In the genomic region with DNA sequence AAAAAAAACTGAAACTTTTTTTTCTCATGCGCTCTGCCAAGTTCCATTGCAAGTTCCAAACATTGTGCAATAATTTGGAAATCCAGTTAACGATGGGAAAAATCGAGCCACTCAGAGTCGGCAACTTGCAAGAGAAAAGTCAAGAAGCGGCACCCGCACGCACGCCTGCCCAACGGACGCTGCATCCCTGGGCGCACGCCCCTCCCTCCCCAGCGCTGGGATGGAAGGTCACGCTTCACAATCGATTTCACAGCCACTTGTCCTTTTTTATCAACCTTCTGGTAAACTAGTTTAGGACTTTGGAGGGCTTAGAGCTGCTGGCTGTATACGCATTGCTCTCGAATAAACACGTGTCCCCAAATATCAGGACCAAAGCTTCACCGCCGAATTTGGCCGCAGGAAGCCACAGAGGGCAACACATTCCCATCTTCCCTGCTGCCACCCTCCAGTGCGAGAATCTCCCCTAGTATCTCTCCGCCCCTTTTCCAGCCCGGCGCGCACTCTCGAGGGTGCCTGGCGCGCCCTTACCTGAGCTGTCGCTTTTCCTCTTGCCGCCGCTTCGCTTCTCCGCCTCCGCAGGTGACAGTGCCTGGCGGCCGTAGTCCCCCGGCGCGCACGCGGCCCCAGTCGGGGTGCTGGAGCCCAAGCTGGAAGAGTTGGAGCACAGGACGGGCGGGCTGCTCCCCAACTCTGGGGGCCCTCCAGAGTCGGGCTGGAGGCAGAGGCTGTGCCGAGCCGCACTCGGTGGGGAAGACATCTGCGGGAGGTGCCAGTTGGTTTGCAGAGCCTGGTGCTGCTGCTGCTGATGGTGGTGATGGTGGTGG, we compare ENCODE assay signal across 9 cellular contexts. TPM values are rescaled to one million over a fixed set of nuclear protein-coding genes. Genes with fewer than 3 reads are reported as not detected.
DNase-seq lines count a peak whose midpoint lies in the region; ATAC-seq and TF ChIP-seq lines count a peak whose summit lies in the region.
"Had no signal": no experiment of that assay in that cellular context is flagged by ENCODE, and none has a peak within 500 bp of the region (broad histone marks: within the 10 kb centered on the region; RNA-seq: fewer than 3 reads in every experiment).

No MANE protein-coding gene starts in this region.

- TF ChIP-seq POLR2A in Peyer's patch (IDR thresholded peaks at IDR 0.05) = no peak

- peaks cover 0 to 15% of the 10 kb centered on the region in 2 donors for H3K27me3 ChIP-seq in Peyer's patch

- DNase-seq in DMS53 (lab: John Stamatoyannopoulos, UW) (peak; percentile 88), Peyer's patch (peak in 1 of 3 donors; percentile 56), Right ventricle myocardium superior (peak; percentile 79), progenitor cell of endocrine pancreas (ENCODE audit: low spot score, unreplicated experiment) (peak; percentile 24), KG1 (lab: John Stamatoyannopoulos, UW) (no peak), NCI-H128 (lab: John Stamatoyannopoulos, UW; ENCODE audit: unreplicated experiment) (no peak)
- no peak for DNase-seq in stimulated activated CD4-positive, alpha-beta T cell treated with anti-CD3 and anti-CD28 coated beads, Interleukin-2, amount 100 ng/mL, for 48 hours

- no peaks in the 10 kb centered on the region for H3K9me3 Mint-ChIP-seq in progenitor cell of endocrine pancreas (ENCODE audit: low read depth)
- H3K9me3 Mint-ChIP-seq: central memory CD8-positive, alpha-beta T cell had no signal

- no peaks in the 10 kb centered on the region for H3K36me3 Mint-ChIP-seq in progenitor cell of endocrine pancreas (ENCODE audit: insufficient read depth)

- H3K27ac ChIP-seq in Peyer's patch = peak overlapping the region in 2 of 4 donors; percentile 20 to 65

- ATAC-seq in Right ventricle myocardium superior (ENCODE audit: poor library complexity) (peak; percentile 70), HG03025 (IDR thresholded peaks at IDR 0.05; ENCODE audit: low FRiP score, unreplicated experiment) (no peak)

- H3K27ac Mint-ChIP-seq in progenitor cell of endocrine pancreas = no peak overlapping the region

- peaks cover 19% of the 10 kb centered on the region for H3K4me1 Mint-ChIP-seq in progenitor cell of endocrine pancreas (ENCODE audit: low read depth)
- H3K4me1 Mint-ChIP-seq: central memory CD8-positive, alpha-beta T cell had no signal

- H3K4me3 Mint-ChIP-seq in progenitor cell of endocrine pancreas (ENCODE audit: low read depth) = peak overlapping the region; percentile 56
- H3K4me3 Mint-ChIP-seq: central memory CD8-positive, alpha-beta T cell had no signal

- intact Hi-C loops in Right ventricle myocardium superior (cut with DNase I) = loop anchor here (5.0 kb wide), 1 partner anchor 382 kb away; no protein-coding TSS in a partner anchor

- H3K4me3 ChIP-seq in Peyer's patch = peak overlapping the region; percentile 16 to 45 (median 32)

- H3K36me3 ChIP-seq in Peyer's patch = no peaks in the 10 kb centered on the region

- H3K9me3 ChIP-seq in Peyer's patch = no peaks in the 10 kb centered on the region

- H3K4me1 ChIP-seq in Peyer's patch = peaks cover 0 to 26% (median 0%) of the 10 kb centered on the region in 4 donors

- TF ChIP-seq CTCF in Peyer's patch (IDR thresholded peaks at IDR 0.05) (no peak), progenitor cell of endocrine pancreas (IDR thresholded peaks at IDR 0.05; ENCODE audit: unreplicated experiment) (no peak)

- peaks cover 79% of the 10 kb centered on the region for H3K27me3 Mint-ChIP-seq in progenitor cell of endocrine pancreas

RNA-seq across cellular contexts. Expression of a gene that starts 0.9 kb away (rescaled TPM):
- 1 to 10 TPM in 2 of 4 donors, under 1 TPM in 1, not detected in 1; 0.80 to 3.3 (median 1.3) TPM for total RNA-seq in Peyer's patch
- total RNA-seq in Right ventricle myocardium superior = 7.4 TPM
- 0.20 TPM in 1 of 2 replicates, not detected in the other for total RNA-seq in progenitor cell of endocrine pancreas

Comparison
In these comparisons a context has a peak if more than half of its experiments do, and no peak if none do; other contexts are left out.
1. DNase-seq: peak in DMS53 (single experiment), Right ventricle myocardium superior (single experiment) and progenitor cell of endocrine pancreas (single experiment); none in KG1 (single experiment), NCI-H128 (single experiment) and stimulated activated CD4-positive, alpha-beta T cell treated with anti-CD3 and anti-CD28 coated beads, Interleukin-2, amount 100 ng/mL, for 48 hours (0 of 2).